In the genomic region with DNA sequence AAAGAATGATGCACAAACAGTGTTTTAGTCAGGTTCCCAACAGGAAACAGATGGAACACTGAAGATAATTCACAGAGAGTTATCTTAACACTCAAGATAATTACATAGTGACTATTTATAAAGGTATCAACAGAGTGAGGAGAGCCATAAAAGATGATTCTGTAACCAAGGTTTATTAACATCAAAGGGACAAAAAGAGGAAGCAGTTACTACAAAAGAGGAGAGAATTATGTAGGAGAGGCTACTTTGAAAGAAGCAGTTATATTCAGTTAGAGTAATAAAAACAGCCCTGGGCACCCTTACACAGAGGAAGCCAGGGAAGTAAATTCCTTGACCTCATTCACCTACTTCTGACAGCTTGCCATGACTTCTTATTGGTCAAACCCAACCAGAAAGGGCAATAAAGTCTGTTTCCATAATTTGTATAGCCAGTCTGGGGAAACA, we compare ENCODE assay signal across 20 cellular contexts.
A peak's percentile ranks its signal among the peaks of the same experiment; 100 is the strongest.
DNase-seq lines count a peak whose midpoint lies in the region; ATAC-seq and TF ChIP-seq lines count a peak whose summit lies in the region.
"Had no signal": no experiment of that assay in that cellular context is flagged by ENCODE, and none has a peak within 500 bp of the region (broad histone marks: within the 10 kb centered on the region; RNA-seq: fewer than 3 reads in every experiment).

No MANE protein-coding gene starts in this region.

- H3K4me3 Mint-ChIP-seq in WTC11 = no peak overlapping the region
- H3K4me3 Mint-ChIP-seq in T-cell = no peak overlapping the region
- H3K4me3 Mint-ChIP-seq: activated CD8-positive, alpha-beta T cell treated with anti-CD3 and anti-CD28 coated beads, Interleukin-2, amount 10 ng/mL, durations not matched to agents 7 days and 5 days; B cell; stimulated activated memory B cell treated with anti-CD40 and anti-IgM and Interleukin-4, amounts not matched to agents 10 μg/mL and 1 μg/mL and 100 μg/mL, for 72 hours had no signal

- H3K27ac ChIP-seq in aorta (ENCODE audit: low read depth in 1 of 2, low read length in 2 of 2) = no peak overlapping the region
- H3K27ac ChIP-seq: lower lobe of right lung, right lobe of liver had no signal

- TF ChIP-seq CTCF in WTC11 (IDR thresholded peaks at IDR 0.05) = no peak

- POLR2A ChIA-PET in WTC11 (lab: Charles Lee) = no interaction called here
- POLR2A ChIA-PET in T-cell (lab: Charles Lee) = interaction anchor here (0.6 kb wide), 2 partner anchors 1142 to 1780 kb away, joined by 3 read pairs; no protein-coding TSS in a partner anchor

- H3K36me3 Mint-ChIP-seq in WTC11 (no peaks in the 10 kb centered on the region), T-cell (peaks cover 6% of the 10 kb centered on the region)
- H3K36me3 Mint-ChIP-seq: stimulated activated memory B cell treated with anti-CD40 and anti-IgM and Interleukin-4, amounts not matched to agents 10 μg/mL and 1 μg/mL and 100 μg/mL, for 72 hours had no signal

- H3K27ac Mint-ChIP-seq in WTC11 (no peak overlapping the region), T-cell (no peak overlapping the region)
- H3K27ac Mint-ChIP-seq: activated CD8-positive, alpha-beta T cell treated with anti-CD3 and anti-CD28 coated beads, Interleukin-2, amount 10 ng/mL, durations not matched to agents 7 days and 5 days; B cell; stimulated activated memory B cell treated with anti-CD40 and anti-IgM and Interleukin-4, amounts not matched to agents 10 μg/mL and 1 μg/mL and 100 μg/mL, for 72 hours had no signal

- no peak overlapping the region for H3K4me3 ChIP-seq in aorta (ENCODE audit: low read length in 2 of 2)
- H3K4me3 ChIP-seq: dorsolateral prefrontal cortex, lower lobe of right lung, right lobe of liver had no signal

- ATAC-seq in GM19372 (IDR thresholded peaks at IDR 0.05; ENCODE audit: low read depth, unreplicated experiment) (peak; percentile 70), left colon (peak; percentile 92), aorta (ENCODE audit: low FRiP score) (no peak), WTC11 (no peak), T-cell (replicated peaks in 1 of 4) (no peak), GM18861 (IDR thresholded peaks at IDR 0.05; ENCODE audit: unreplicated experiment) (no peak)
- ATAC-seq: activated CD8-positive, alpha-beta T cell treated with anti-CD3 and anti-CD28 coated beads, Interleukin-2, amount 10 ng/mL, durations not matched to agents 7 days and 5 days; lower lobe of right lung; right lobe of liver; stimulated activated memory B cell treated with anti-CD40 and anti-IgM and Interleukin-4, amounts not matched to agents 10 μg/mL and 1 μg/mL and 100 μg/mL, for 72 hours had no signal

- peaks cover 13% of the 10 kb centered on the region for H3K9me3 Mint-ChIP-seq in WTC11
- H3K9me3 Mint-ChIP-seq in T-cell = peaks cover 0 to 9% (median 4%) of the 10 kb centered on the region in 3 donors

- CTCF ChIA-PET in WTC11 (lab: Charles Lee) (no interaction called here), T-cell (lab: Charles Lee) (interaction anchor here (0.5 to 1.1 kb wide), 2 partner anchors 11 to 87 kb away, joined by 3 to 4 read pairs; no protein-coding TSS in a partner anchor)

- no peaks in the 10 kb centered on the region for H3K9me3 ChIP-seq in aorta (ENCODE audit: control insufficient read depth, low read length)
- H3K9me3 ChIP-seq: lower lobe of right lung, right lobe of liver had no signal

- no peaks in the 10 kb centered on the region for H3K27me3 ChIP-seq in aorta (ENCODE audit: control insufficient read depth in 1 of 2, insufficient read depth in 2 of 2, low read length in 1 of 2)
- H3K27me3 ChIP-seq: dorsolateral prefrontal cortex, right lobe of liver had no signal

- no peaks in the 10 kb centered on the region for H3K4me1 Mint-ChIP-seq in WTC11
- peaks cover 3 to 7% (median 5%) of the 10 kb centered on the region in 3 donors for H3K4me1 Mint-ChIP-seq in T-cell

- H3K4me1 ChIP-seq in aorta (ENCODE audit: control insufficient read depth in 1 of 2, insufficient read depth in 2 of 2, low read length in 2 of 2) = no peaks in the 10 kb centered on the region
- H3K4me1 ChIP-seq: lower lobe of right lung, right lobe of liver had no signal

- H3K36me3 ChIP-seq in aorta (ENCODE audit: control insufficient read depth in 1 of 2, insufficient read depth in 2 of 2, low read length in 1 of 2) = no peaks in the 10 kb centered on the region
- H3K36me3 ChIP-seq: lower lobe of right lung, right lobe of liver had no signal

- DNase-seq in NAMALWA (ENCODE audit: low spot score) = peak; percentile 9
- peak; percentile 62 to 99 for DNase-seq in NOMO-1 (lab: John Stamatoyannopoulos, UW; ENCODE audit: unreplicated experiment in 2 of 2)
- DNase-seq in left colon = peak in 1 of 2 donors; percentile 37
- DNase-seq in aorta = no peak
- DNase-seq in WTC11 (ENCODE audit: low spot score) = no peak
- no peak for DNase-seq in T-cell
- DNase-seq: activated CD8-positive, alpha-beta T cell treated with anti-CD3 and anti-CD28 coated beads, Interleukin-2, amount 10 ng/mL, durations not matched to agents 7 days and 5 days; activated effector memory CD4-positive, alpha-beta T cell treated with Interleukin-2 at 50 U/mL for 16 hours; dorsolateral prefrontal cortex; EL; Karpas-422; lower lobe of right lung; NCI-H510A; right lobe of liver; Right ventricle myocardium superior; stimulated activated CD4-positive, alpha-beta T cell treated with anti-CD3 and anti-CD28 coated beads, Interleukin-4, amount 100 ng/mL, for 1 hour had no signal

- intact Hi-C loops in left colon (cut with DNase I, micrococcal nuclease) (no loop called here), aorta (cut with DNase I) (no loop called here)

- no peaks in the 10 kb centered on the region for H3K27me3 Mint-ChIP-seq in WTC11 (ENCODE audit: low read depth)
- peaks cover 0 to 2% of the 10 kb centered on the region in 2 donors for H3K27me3 Mint-ChIP-seq in T-cell
- H3K27me3 Mint-ChIP-seq: stimulated activated memory B cell treated with anti-CD40 and anti-IgM and Interleukin-4, amounts not matched to agents 10 μg/mL and 1 μg/mL and 100 μg/mL, for 72 hours had no signal

TF ChIP-seq in WTC11, 78 proteins besides CTCF, POLR2A, EP300 and RAD21 (continues in another document):
- TF ChIP-seq, protein P1, sequence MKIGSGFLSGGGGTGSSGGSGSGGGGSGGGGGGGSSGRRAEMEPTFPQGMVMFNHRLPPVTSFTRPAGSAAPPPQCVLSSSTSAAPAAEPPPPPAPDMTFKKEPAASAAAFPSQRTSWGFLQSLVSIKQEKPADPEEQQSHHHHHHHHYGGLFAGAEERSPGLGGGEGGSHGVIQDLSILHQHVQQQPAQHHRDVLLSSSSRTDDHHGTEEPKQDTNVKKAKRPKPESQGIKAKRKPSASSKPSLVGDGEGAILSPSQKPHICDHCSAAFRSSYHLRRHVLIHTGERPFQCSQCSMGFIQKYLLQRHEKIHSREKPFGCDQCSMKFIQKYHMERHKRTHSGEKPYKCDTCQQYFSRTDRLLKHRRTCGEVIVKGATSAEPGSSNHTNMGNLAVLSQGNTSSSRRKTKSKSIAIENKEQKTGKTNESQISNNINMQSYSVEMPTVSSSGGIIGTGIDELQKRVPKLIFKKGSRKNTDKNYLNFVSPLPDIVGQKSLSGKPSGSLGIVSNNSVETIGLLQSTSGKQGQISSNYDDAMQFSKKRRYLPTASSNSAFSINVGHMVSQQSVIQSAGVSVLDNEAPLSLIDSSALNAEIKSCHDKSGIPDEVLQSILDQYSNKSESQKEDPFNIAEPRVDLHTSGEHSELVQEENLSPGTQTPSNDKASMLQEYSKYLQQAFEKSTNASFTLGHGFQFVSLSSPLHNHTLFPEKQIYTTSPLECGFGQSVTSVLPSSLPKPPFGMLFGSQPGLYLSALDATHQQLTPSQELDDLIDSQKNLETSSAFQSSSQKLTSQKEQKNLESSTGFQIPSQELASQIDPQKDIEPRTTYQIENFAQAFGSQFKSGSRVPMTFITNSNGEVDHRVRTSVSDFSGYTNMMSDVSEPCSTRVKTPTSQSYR (CRISPR knock-in tag; IDR thresholded peaks at IDR 0.05) = no peak
- no peak for TF ChIP-seq ATF1 (CRISPR knock-in tag; IDR thresholded peaks at IDR 0.05)
- no peak for TF ChIP-seq FOXK1 (CRISPR knock-in tag; IDR thresholded peaks at IDR 0.05)
- TF ChIP-seq, protein P2, sequence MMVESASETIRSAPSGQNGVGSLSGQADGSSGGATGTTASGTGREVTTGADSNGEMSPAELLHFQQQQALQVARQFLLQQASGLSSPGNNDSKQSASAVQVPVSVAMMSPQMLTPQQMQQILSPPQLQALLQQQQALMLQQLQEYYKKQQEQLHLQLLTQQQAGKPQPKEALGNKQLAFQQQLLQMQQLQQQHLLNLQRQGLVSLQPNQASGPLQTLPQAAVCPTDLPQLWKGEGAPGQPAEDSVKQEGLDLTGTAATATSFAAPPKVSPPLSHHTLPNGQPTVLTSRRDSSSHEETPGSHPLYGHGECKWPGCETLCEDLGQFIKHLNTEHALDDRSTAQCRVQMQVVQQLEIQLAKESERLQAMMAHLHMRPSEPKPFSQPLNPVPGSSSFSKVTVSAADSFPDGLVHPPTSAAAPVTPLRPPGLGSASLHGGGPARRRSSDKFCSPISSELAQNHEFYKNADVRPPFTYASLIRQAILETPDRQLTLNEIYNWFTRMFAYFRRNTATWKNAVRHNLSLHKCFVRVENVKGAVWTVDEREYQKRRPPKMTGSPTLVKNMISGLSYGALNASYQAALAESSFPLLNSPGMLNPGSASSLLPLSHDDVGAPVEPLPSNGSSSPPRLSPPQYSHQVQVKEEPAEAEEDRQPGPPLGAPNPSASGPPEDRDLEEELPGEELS (CRISPR knock-in tag; IDR thresholded peaks at IDR 0.05) = no peak
- no peak for TF ChIP-seq CREB1 (CRISPR knock-in tag; IDR thresholded peaks at IDR 0.05)
- TF ChIP-seq SP1 (CRISPR knock-in tag; conservative IDR thresholded peaks at IDR 0.05) = no peak
- TF ChIP-seq ZNF396 (CRISPR knock-in tag; IDR thresholded peaks at IDR 0.05; ENCODE audit: borderline replicate concordance) = no peak

Comparison
In these comparisons a context has a peak if more than half of its experiments do, and no peak if none do; other contexts are left out.
1. ATAC-seq: peak in GM19372 (single experiment) and left colon (single experiment); none in aorta (single experiment), WTC11 (single experiment), T-cell (0 of 4) and GM18861 (single experiment).
2. DNase-seq: peak in NAMALWA (single experiment) and NOMO-1 (2 of 2); none in aorta (0 of 2), WTC11 (single experiment) and T-cell (0 of 34).